Comparison of ENCODE assay signal across 1 cellular context in the genomic region with DNA sequence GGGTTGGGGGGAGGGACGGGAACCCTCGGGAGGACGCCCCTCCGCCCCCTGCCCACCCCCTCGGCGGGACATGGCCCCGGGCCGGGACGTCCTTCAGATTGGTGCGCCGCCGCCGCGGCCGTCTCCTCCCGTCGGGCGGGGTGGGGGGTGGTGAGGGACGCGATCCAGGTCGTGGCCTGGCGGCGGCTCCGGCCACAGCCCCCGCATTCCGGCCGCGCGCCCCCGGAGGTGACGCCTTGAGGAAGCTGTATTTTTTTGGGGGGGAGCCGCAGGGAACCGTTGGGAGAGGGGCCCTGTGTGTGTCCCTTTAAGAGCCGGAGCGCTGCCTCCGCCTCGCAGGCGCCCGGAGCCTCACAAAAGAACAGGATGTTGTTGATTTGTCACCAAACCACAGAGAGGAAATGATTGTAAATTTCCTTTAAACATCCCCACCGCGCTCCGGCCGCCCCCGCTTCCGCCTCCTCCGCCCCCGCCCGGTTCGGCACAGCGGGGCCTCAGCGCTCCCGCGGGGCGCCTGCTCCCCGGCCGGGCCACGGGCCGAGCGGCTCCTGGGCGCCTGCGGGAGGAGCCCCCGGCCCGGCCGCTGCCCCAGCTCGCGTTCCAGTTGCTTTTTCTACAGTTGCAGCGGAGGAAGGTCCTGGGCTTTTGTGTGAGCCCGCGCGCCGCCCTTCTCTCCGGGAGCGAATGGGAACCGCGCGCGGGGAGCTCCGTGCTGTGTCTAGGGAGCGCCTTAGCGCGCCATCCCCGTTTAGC.
A peak's percentile ranks its signal among the peaks of the same experiment; 100 is the strongest.
TF ChIP-seq lines count a peak whose summit lies in the region.

No MANE protein-coding gene starts in this region.

TF ChIP-seq in K562, 482 proteins besides CTCF, POLR2A, EP300 and RAD21 (continued from another document and continues in another):
- TF ChIP-seq, protein P1, sequence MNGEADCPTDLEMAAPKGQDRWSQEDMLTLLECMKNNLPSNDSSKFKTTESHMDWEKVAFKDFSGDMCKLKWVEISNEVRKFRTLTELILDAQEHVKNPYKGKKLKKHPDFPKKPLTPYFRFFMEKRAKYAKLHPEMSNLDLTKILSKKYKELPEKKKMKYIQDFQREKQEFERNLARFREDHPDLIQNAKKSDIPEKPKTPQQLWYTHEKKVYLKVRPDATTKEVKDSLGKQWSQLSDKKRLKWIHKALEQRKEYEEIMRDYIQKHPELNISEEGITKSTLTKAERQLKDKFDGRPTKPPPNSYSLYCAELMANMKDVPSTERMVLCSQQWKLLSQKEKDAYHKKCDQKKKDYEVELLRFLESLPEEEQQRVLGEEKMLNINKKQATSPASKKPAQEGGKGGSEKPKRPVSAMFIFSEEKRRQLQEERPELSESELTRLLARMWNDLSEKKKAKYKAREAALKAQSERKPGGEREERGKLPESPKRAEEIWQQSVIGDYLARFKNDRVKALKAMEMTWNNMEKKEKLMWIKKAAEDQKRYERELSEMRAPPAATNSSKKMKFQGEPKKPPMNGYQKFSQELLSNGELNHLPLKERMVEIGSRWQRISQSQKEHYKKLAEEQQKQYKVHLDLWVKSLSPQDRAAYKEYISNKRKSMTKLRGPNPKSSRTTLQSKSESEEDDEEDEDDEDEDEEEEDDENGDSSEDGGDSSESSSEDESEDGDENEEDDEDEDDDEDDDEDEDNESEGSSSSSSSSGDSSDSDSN (IDR thresholded peaks at IDR 0.05; ENCODE audit: borderline replicate concordance in 1 of 2, low read depth in 2 of 2, low read length in 2 of 2), result peak; percentile 95 to 97
- peak; percentile 6; the same call in 1 of the 2 replicates for TF ChIP-seq ZNF395 (CRISPR knock-in tag; IDR thresholded peaks at IDR 0.05)
- TF ChIP-seq RBM22 (IDR thresholded peaks at IDR 0.05; ENCODE audit: low read depth, low read length, poor library complexity, severe bottlenecking), result peak; percentile 26
- TF ChIP-seq SFPQ (IDR thresholded peaks at IDR 0.05; ENCODE audit: low read depth, low read length), result no peak
- TF ChIP-seq MAZ (CRISPR knock-in tag; conservative IDR thresholded peaks at IDR 0.05 in 1 of 2, IDR thresholded peaks at IDR 0.05 in 1 of 2), result peak; percentile 96 to 99
- TF ChIP-seq HNRNPLL (IDR thresholded peaks at IDR 0.05; ENCODE audit: low read depth, low read length, poor library complexity, severe bottlenecking), result no peak
- peak; percentile 62 for TF ChIP-seq MEIS2 (IDR thresholded peaks at IDR 0.05; ENCODE audit: partially characterized antibody)
- TF ChIP-seq RFX7 (CRISPR knock-in tag; IDR thresholded peaks at IDR 0.05), result no peak
- TF ChIP-seq ILF3 (IDR thresholded peaks at IDR 0.05; ENCODE audit: borderline replicate concordance), result 0 out of 2 replicates have a peak, but pooled peaks have one; percentile 45
- TF ChIP-seq KLF13 (tag; IDR thresholded peaks at IDR 0.05; ENCODE audit: borderline replicate concordance, low read depth), result 0 out of 2 replicates have a peak, but pooled peaks have one; percentile 27
- TF ChIP-seq NFXL1 (CRISPR knock-in tag; IDR thresholded peaks at IDR 0.05), result no peak
- TF ChIP-seq CREB1 (IDR thresholded peaks at IDR 0.05), result no peak; the same call in none of the 2 replicates
- peak; percentile 47; the same call in 1 of the 2 replicates for TF ChIP-seq CREB1 (CRISPR knock-in tag; IDR thresholded peaks at IDR 0.05)
- TF ChIP-seq, protein P2, sequence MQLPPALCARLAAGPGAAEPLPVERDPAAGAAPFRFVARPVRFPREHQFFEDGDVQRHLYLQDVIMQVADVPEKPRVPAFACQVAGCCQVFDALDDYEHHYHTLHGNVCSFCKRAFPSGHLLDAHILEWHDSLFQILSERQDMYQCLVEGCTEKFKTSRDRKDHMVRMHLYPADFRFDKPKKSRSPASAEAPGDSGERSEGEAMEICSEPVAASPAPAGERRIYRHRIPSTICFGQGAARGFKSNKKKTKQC (CRISPR knock-in tag; IDR thresholded peaks at IDR 0.05), result 0 out of 2 replicates have a peak, but pooled peaks have one; percentile 13
- peak; percentile 30 for TF ChIP-seq FUS (optimal IDR thresholded peaks at IDR 0.05; ENCODE audit: low read depth, low read length)
- TF ChIP-seq GTF2A2 (tag; IDR thresholded peaks at IDR 0.05), result 0 out of 2 replicates have a peak, but pooled peaks have one; percentile 20
- peak; percentile 80 for TF ChIP-seq SOX6 (IDR thresholded peaks at IDR 0.05)
- no peak for TF ChIP-seq SMAD2 (IDR thresholded peaks at IDR 0.05; ENCODE audit: low read depth, low read length)
- TF ChIP-seq XRCC5 (IDR thresholded peaks at IDR 0.05; ENCODE audit: low read depth, low read length), result no peak
- no peak for TF ChIP-seq TRIM28 (IDR thresholded peaks at IDR 0.05)
- 0 out of 2 replicates have a peak, but pooled peaks have one; percentile 11 for TF ChIP-seq ZKSCAN1 (IDR thresholded peaks at IDR 0.05; ENCODE audit: low read depth, low read length)
- no peak for TF ChIP-seq MAFG (tag; conservative IDR thresholded peaks at IDR 0.05)
- TF ChIP-seq RUNX1 (IDR thresholded peaks at IDR 0.05; ENCODE audit: low read depth), result peak; percentile 50; the same call in 1 of the 2 replicates
- TF ChIP-seq, protein P3, sequence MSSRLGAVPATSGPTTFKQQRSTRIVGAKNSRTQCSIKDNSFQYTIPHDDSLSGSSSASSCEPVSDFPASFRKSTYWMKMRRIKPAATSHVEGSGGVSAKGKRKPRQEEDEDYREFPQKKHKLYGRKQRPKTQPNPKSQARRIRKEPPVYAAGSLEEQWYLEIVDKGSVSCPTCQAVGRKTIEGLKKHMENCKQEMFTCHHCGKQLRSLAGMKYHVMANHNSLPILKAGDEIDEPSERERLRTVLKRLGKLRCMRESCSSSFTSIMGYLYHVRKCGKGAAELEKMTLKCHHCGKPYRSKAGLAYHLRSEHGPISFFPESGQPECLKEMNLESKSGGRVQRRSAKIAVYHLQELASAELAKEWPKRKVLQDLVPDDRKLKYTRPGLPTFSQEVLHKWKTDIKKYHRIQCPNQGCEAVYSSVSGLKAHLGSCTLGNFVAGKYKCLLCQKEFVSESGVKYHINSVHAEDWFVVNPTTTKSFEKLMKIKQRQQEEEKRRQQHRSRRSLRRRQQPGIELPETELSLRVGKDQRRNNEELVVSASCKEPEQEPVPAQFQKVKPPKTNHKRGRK (tag; IDR thresholded peaks at IDR 0.05), result no peak
- TF ChIP-seq PCBP1 (IDR thresholded peaks at IDR 0.05; ENCODE audit: low read depth, low read length, poor library complexity, severe bottlenecking), result peak; percentile 49
- TF ChIP-seq, protein P4, sequence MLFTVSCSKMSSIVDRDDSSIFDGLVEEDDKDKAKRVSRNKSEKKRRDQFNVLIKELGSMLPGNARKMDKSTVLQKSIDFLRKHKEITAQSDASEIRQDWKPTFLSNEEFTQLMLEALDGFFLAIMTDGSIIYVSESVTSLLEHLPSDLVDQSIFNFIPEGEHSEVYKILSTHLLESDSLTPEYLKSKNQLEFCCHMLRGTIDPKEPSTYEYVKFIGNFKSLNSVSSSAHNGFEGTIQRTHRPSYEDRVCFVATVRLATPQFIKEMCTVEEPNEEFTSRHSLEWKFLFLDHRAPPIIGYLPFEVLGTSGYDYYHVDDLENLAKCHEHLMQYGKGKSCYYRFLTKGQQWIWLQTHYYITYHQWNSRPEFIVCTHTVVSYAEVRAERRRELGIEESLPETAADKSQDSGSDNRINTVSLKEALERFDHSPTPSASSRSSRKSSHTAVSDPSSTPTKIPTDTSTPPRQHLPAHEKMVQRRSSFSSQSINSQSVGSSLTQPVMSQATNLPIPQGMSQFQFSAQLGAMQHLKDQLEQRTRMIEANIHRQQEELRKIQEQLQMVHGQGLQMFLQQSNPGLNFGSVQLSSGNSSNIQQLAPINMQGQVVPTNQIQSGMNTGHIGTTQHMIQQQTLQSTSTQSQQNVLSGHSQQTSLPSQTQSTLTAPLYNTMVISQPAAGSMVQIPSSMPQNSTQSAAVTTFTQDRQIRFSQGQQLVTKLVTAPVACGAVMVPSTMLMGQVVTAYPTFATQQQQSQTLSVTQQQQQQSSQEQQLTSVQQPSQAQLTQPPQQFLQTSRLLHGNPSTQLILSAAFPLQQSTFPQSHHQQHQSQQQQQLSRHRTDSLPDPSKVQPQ (CRISPR knock-in tag; IDR thresholded peaks at IDR 0.05; ENCODE audit: borderline replicate concordance), result no peak
- TF ChIP-seq ZNF561 (CRISPR knock-in tag; conservative IDR thresholded peaks at IDR 0.05), result no peak
- TF ChIP-seq, protein P5, sequence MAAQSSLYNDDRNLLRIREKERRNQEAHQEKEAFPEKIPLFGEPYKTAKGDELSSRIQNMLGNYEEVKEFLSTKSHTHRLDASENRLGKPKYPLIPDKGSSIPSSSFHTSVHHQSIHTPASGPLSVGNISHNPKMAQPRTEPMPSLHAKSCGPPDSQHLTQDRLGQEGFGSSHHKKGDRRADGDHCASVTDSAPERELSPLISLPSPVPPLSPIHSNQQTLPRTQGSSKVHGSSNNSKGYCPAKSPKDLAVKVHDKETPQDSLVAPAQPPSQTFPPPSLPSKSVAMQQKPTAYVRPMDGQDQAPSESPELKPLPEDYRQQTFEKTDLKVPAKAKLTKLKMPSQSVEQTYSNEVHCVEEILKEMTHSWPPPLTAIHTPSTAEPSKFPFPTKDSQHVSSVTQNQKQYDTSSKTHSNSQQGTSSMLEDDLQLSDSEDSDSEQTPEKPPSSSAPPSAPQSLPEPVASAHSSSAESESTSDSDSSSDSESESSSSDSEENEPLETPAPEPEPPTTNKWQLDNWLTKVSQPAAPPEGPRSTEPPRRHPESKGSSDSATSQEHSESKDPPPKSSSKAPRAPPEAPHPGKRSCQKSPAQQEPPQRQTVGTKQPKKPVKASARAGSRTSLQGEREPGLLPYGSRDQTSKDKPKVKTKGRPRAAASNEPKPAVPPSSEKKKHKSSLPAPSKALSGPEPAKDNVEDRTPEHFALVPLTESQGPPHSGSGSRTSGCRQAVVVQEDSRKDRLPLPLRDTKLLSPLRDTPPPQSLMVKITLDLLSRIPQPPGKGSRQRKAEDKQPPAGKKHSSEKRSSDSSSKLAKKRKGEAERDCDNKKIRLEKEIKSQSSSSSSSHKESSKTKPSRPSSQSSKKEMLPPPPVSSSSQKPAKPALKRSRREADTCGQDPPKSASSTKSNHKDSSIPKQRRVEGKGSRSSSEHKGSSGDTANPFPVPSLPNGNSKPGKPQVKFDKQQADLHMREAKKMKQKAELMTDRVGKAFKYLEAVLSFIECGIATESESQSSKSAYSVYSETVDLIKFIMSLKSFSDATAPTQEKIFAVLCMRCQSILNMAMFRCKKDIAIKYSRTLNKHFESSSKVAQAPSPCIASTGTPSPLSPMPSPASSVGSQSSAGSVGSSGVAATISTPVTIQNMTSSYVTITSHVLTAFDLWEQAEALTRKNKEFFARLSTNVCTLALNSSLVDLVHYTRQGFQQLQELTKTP (IDR thresholded peaks at IDR 0.05; ENCODE audit: low read depth in 1 of 2, partially characterized antibody in 2 of 2), result no peak
- peak; percentile 69; the same call in 1 of the 2 replicates for TF ChIP-seq ELF1 (tag; IDR thresholded peaks at IDR 0.05)
- peak; percentile 54 for TF ChIP-seq TBP (optimal IDR thresholded peaks at IDR 0.05; ENCODE audit: low read depth, low read length)
- TF ChIP-seq GABPB1 (CRISPR knock-in tag; IDR thresholded peaks at IDR 0.05), result peak; percentile 70
- no peak for TF ChIP-seq SNAPC5 (CRISPR knock-in tag; IDR thresholded peaks at IDR 0.05)
- peak; percentile 55; the same call in 1 of the 2 replicates for TF ChIP-seq KLF16 (IDR thresholded peaks at IDR 0.05)
- 0 out of 2 replicates have a peak, but pooled peaks have one; percentile 42 for TF ChIP-seq ZNF830 (CRISPR knock-in tag; IDR thresholded peaks at IDR 0.05)
- no peak for TF ChIP-seq HNRNPK (IDR thresholded peaks at IDR 0.05; ENCODE audit: low read depth, low read length, poor library complexity, severe bottlenecking)
- peak in 1 of 3 experiments; percentile 57 for TF ChIP-seq YY1 (IDR thresholded peaks at IDR 0.05; ENCODE audit: borderline replicate concordance in 1 of 3, control insufficient read depth in 1 of 3, extremely low read depth in 1 of 3, insufficient read depth in 3 of 3, insufficient read length in 1 of 3, insufficient replicate concordance in 2 of 3, low read depth in 1 of 3, low read length in 2 of 3)
- TF ChIP-seq HES1 (IDR thresholded peaks at IDR 0.05; ENCODE audit: low read depth), result peak; percentile 57; the same call in 1 of the 2 replicates
